In the genomic region with DNA sequence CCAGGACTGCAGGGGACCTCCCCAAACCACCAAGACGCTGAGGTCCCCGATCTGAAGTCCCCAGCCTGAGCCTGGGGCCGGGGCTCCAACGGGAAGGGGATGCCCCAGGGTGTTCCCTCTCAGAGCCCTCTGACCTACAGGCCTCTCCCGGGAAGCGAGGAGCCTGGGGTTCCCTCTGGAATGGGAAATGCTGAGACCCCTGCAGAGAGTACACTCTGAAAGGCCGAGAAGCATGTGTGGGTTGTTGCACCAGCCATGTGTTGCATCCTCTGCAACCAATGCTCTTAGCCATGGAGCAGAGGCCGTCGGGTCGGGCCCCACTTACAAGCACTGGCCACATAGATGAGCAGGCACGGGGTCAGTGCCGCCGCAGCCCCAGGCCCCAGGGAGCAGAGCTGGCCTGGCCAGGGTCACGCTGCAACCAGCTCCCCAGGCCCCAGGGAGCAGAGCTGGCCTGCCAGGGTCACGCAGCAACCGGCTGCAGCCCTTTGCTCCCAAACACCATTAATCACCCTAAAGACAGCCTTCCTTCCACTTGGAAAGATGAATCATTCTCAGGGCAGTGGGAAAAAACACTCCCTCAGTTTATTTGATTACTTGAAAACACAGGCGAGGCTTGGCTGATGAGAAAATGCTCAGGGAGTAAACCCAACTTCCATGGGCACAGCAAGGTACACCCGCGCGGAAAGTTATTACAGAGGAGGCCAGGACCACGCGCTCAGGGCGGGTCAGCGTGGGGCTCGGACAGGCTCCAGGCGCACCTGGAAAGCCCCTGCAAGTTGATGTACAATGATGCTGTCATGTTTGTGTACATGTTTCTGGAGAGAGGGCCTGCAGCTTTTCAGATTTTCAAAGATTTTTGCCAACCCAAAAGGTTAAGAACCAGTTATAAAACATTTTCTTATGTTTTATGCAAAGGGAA, we compare ENCODE assay signal across 1 cellular context.
TF ChIP-seq lines count a peak whose summit lies in the region.

No MANE protein-coding gene starts in this region.

TF ChIP-seq in HepG2, 621 proteins besides CTCF, POLR2A, EP300 and RAD21 (continued from another document and continues in another):
- TF ChIP-seq, protein P1, sequence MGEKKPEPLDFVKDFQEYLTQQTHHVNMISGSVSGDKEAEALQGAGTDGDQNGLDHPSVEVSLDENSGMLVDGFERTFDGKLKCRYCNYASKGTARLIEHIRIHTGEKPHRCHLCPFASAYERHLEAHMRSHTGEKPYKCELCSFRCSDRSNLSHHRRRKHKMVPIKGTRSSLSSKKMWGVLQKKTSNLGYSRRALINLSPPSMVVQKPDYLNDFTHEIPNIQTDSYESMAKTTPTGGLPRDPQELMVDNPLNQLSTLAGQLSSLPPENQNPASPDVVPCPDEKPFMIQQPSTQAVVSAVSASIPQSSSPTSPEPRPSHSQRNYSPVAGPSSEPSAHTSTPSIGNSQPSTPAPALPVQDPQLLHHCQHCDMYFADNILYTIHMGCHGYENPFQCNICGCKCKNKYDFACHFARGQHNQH (CRISPR knock-in tag; IDR thresholded peaks at IDR 0.05): peak; percentile 69; the same call in 1 of the 2 replicates
- TF ChIP-seq NFKB2 (CRISPR knock-in tag; IDR thresholded peaks at IDR 0.05; ENCODE audit: borderline replicate concordance) (0 out of 2 replicates have a peak, but pooled peaks have one; percentile 17), ERF (CRISPR knock-in tag; IDR thresholded peaks at IDR 0.05) (peak; percentile 49; the same call in 1 of the 2 replicates), NFIB (CRISPR knock-in tag; IDR thresholded peaks at IDR 0.05; ENCODE audit: borderline replicate concordance) (no peak), ZBTB7A (CRISPR knock-in tag; IDR thresholded peaks at IDR 0.05) (no peak; the same call in 1 of the 2 replicates), ZNF614 (CRISPR knock-in tag; IDR thresholded peaks at IDR 0.05; ENCODE audit: borderline replicate concordance) (peak; percentile 30; the same call in 1 of the 2 replicates), ZNF772 (CRISPR knock-in tag; IDR thresholded peaks at IDR 0.05) (0 out of 2 replicates have a peak, but pooled peaks have one; percentile 43), FOXJ3 (CRISPR knock-in tag; IDR thresholded peaks at IDR 0.05; ENCODE audit: borderline replicate concordance) (no peak), REXO4 (CRISPR knock-in tag; IDR thresholded peaks at IDR 0.05; ENCODE audit: borderline replicate concordance) (0 out of 2 replicates have a peak, but pooled peaks have one; percentile 29), MTA3 (CRISPR knock-in tag; IDR thresholded peaks at IDR 0.05) (no peak), HOXD1 (CRISPR knock-in tag; IDR thresholded peaks at IDR 0.05) (peak; percentile 38; the same call in 1 of the 2 replicates), FOSL2 (CRISPR knock-in tag; IDR thresholded peaks at IDR 0.05) (peak; percentile 73), MTA1 (CRISPR knock-in tag; IDR thresholded peaks at IDR 0.05; ENCODE audit: borderline replicate concordance) (peak; percentile 60; the same call in 1 of the 2 replicates), SOX6 (IDR thresholded peaks at IDR 0.05) (no peak), SOX6 (CRISPR knock-in tag; IDR thresholded peaks at IDR 0.05) (peak; percentile 30; the same call in 1 of the 2 replicates), GTF3A (CRISPR knock-in tag; conservative IDR thresholded peaks at IDR 0.05) (no peak), HDAC1 (CRISPR knock-in tag; IDR thresholded peaks at IDR 0.05) (0 out of 2 replicates have a peak, but pooled peaks have one; percentile 40), ZSCAN29 (CRISPR knock-in tag; conservative IDR thresholded peaks at IDR 0.05) (no peak), ZNF747 (CRISPR knock-in tag; IDR thresholded peaks at IDR 0.05; ENCODE audit: borderline replicate concordance) (peak; percentile 27; the same call in 1 of the 2 replicates), HOXA3 (CRISPR knock-in tag; IDR thresholded peaks at IDR 0.05) (peak; percentile 33; the same call in 1 of the 2 replicates), MED13 (CRISPR knock-in tag; IDR thresholded peaks at IDR 0.05) (no peak), ARHGAP35 (CRISPR knock-in tag; IDR thresholded peaks at IDR 0.05; ENCODE audit: borderline replicate concordance) (peak; percentile 61; the same call in 1 of the 2 replicates), NR2F6 (IDR thresholded peaks at IDR 0.05) (peak; percentile 61), NR2F6 (CRISPR knock-in tag; IDR thresholded peaks at IDR 0.05) (peak; percentile 78), NR2F2 (IDR thresholded peaks at IDR 0.05; ENCODE audit: borderline replicate concordance, low read depth) (peak; percentile 61; the same call in 1 of the 2 replicates)
- TF ChIP-seq, protein P2, sequence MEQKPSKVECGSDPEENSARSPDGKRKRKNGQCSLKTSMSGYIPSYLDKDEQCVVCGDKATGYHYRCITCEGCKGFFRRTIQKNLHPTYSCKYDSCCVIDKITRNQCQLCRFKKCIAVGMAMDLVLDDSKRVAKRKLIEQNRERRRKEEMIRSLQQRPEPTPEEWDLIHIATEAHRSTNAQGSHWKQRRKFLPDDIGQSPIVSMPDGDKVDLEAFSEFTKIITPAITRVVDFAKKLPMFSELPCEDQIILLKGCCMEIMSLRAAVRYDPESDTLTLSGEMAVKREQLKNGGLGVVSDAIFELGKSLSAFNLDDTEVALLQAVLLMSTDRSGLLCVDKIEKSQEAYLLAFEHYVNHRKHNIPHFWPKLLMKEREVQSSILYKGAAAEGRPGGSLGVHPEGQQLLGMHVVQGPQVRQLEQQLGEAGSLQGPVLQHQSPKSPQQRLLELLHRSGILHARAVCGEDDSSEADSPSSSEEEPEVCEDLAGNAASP (CRISPR knock-in tag; IDR thresholded peaks at IDR 0.05; ENCODE audit: borderline replicate concordance): peak; percentile 57; the same call in 1 of the 2 replicates
- TF ChIP-seq, protein P3, sequence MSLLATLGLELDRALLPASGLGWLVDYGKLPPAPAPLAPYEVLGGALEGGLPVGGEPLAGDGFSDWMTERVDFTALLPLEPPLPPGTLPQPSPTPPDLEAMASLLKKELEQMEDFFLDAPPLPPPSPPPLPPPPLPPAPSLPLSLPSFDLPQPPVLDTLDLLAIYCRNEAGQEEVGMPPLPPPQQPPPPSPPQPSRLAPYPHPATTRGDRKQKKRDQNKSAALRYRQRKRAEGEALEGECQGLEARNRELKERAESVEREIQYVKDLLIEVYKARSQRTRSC (CRISPR knock-in tag; IDR thresholded peaks at IDR 0.05; ENCODE audit: low read depth): no peak
- TF ChIP-seq, protein P4, sequence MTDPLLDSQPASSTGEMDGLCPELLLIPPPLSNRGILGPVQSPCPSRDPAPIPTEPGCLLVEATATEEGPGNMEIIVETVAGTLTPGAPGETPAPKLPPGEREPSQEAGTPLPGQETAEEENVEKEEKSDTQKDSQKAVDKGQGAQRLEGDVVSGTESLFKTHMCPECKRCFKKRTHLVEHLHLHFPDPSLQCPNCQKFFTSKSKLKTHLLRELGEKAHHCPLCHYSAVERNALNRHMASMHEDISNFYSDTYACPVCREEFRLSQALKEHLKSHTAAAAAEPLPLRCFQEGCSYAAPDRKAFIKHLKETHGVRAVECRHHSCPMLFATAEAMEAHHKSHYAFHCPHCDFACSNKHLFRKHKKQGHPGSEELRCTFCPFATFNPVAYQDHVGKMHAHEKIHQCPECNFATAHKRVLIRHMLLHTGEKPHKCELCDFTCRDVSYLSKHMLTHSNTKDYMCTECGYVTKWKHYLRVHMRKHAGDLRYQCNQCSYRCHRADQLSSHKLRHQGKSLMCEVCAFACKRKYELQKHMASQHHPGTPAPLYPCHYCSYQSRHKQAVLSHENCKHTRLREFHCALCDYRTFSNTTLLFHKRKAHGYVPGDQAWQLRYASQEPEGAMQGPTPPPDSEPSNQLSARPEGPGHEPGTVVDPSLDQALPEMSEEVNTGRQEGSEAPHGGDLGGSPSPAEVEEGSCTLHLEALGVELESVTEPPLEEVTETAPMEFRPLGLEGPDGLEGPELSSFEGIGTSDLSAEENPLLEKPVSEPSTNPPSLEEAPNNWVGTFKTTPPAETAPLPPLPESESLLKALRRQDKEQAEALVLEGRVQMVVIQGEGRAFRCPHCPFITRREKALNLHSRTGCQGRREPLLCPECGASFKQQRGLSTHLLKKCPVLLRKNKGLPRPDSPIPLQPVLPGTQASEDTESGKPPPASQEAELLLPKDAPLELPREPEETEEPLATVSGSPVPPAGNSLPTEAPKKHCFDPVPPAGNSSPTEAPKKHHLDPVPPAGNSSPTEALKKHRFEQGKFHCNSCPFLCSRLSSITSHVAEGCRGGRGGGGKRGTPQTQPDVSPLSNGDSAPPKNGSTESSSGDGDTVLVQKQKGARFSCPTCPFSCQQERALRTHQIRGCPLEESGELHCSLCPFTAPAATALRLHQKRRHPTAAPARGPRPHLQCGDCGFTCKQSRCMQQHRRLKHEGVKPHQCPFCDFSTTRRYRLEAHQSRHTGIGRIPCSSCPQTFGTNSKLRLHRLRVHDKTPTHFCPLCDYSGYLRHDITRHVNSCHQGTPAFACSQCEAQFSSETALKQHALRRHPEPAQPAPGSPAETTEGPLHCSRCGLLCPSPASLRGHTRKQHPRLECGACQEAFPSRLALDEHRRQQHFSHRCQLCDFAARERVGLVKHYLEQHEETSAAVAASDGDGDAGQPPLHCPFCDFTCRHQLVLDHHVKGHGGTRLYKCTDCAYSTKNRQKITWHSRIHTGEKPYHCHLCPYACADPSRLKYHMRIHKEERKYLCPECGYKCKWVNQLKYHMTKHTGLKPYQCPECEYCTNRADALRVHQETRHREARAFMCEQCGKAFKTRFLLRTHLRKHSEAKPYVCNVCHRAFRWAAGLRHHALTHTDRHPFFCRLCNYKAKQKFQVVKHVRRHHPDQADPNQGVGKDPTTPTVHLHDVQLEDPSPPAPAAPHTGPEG (CRISPR knock-in tag; IDR thresholded peaks at IDR 0.05): no peak
- TF ChIP-seq, protein P5, sequence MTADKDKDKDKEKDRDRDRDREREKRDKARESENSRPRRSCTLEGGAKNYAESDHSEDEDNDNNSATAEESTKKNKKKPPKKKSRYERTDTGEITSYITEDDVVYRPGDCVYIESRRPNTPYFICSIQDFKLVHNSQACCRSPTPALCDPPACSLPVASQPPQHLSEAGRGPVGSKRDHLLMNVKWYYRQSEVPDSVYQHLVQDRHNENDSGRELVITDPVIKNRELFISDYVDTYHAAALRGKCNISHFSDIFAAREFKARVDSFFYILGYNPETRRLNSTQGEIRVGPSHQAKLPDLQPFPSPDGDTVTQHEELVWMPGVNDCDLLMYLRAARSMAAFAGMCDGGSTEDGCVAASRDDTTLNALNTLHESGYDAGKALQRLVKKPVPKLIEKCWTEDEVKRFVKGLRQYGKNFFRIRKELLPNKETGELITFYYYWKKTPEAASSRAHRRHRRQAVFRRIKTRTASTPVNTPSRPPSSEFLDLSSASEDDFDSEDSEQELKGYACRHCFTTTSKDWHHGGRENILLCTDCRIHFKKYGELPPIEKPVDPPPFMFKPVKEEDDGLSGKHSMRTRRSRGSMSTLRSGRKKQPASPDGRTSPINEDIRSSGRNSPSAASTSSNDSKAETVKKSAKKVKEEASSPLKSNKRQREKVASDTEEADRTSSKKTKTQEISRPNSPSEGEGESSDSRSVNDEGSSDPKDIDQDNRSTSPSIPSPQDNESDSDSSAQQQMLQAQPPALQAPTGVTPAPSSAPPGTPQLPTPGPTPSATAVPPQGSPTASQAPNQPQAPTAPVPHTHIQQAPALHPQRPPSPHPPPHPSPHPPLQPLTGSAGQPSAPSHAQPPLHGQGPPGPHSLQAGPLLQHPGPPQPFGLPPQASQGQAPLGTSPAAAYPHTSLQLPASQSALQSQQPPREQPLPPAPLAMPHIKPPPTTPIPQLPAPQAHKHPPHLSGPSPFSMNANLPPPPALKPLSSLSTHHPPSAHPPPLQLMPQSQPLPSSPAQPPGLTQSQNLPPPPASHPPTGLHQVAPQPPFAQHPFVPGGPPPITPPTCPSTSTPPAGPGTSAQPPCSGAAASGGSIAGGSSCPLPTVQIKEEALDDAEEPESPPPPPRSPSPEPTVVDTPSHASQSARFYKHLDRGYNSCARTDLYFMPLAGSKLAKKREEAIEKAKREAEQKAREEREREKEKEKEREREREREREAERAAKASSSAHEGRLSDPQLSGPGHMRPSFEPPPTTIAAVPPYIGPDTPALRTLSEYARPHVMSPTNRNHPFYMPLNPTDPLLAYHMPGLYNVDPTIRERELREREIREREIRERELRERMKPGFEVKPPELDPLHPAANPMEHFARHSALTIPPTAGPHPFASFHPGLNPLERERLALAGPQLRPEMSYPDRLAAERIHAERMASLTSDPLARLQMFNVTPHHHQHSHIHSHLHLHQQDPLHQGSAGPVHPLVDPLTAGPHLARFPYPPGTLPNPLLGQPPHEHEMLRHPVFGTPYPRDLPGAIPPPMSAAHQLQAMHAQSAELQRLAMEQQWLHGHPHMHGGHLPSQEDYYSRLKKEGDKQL (CRISPR knock-in tag; IDR thresholded peaks at IDR 0.05; ENCODE audit: low read depth): no peak
- TF ChIP-seq, protein P6, sequence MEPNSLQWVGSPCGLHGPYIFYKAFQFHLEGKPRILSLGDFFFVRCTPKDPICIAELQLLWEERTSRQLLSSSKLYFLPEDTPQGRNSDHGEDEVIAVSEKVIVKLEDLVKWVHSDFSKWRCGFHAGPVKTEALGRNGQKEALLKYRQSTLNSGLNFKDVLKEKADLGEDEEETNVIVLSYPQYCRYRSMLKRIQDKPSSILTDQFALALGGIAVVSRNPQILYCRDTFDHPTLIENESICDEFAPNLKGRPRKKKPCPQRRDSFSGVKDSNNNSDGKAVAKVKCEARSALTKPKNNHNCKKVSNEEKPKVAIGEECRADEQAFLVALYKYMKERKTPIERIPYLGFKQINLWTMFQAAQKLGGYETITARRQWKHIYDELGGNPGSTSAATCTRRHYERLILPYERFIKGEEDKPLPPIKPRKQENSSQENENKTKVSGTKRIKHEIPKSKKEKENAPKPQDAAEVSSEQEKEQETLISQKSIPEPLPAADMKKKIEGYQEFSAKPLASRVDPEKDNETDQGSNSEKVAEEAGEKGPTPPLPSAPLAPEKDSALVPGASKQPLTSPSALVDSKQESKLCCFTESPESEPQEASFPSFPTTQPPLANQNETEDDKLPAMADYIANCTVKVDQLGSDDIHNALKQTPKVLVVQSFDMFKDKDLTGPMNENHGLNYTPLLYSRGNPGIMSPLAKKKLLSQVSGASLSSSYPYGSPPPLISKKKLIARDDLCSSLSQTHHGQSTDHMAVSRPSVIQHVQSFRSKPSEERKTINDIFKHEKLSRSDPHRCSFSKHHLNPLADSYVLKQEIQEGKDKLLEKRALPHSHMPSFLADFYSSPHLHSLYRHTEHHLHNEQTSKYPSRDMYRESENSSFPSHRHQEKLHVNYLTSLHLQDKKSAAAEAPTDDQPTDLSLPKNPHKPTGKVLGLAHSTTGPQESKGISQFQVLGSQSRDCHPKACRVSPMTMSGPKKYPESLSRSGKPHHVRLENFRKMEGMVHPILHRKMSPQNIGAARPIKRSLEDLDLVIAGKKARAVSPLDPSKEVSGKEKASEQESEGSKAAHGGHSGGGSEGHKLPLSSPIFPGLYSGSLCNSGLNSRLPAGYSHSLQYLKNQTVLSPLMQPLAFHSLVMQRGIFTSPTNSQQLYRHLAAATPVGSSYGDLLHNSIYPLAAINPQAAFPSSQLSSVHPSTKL (CRISPR knock-in tag; IDR thresholded peaks at IDR 0.05): peak; percentile 55; the same call in 1 of the 2 replicates
- TF ChIP-seq, protein P7, sequence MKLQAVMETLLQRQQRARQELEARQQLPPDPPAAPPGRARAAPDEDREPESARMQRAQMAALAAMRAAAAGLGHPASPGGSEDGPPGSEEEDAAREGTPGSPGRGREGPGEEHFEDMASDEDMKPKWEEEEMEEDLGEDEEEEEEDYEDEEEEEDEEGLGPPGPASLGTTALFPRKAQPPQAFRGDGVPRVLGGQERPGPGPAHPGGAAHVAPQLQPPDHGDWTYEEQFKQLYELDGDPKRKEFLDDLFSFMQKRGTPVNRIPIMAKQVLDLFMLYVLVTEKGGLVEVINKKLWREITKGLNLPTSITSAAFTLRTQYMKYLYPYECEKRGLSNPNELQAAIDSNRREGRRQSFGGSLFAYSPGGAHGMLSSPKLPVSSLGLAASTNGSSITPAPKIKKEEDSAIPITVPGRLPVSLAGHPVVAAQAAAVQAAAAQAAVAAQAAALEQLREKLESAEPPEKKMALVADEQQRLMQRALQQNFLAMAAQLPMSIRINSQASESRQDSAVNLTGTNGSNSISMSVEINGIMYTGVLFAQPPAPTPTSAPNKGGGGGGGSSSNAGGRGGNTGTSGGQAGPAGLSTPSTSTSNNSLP (IDR thresholded peaks at IDR 0.05; ENCODE audit: low read depth, low read length): no peak
